Comparison of ENCODE assay signal across 12 cellular contexts in genomic region chrX:10054396-10054795, GRCh38.
"Had no signal": no experiment of that assay in that cellular context is flagged by ENCODE, and none has a peak within 500 bp of the region (broad histone marks: within the 10 kb centered on the region; RNA-seq: fewer than 3 reads in every experiment).

No MANE protein-coding gene starts in this region.

- H3K27me3 Mint-ChIP-seq: activated naive CD4-positive, alpha-beta T cell treated with anti-CD3 and anti-CD28 coated beads, Interleukin-2, amount 50 U/mL, for 24 hours; dendritic cell treated with granulocyte-macrophage colony-stimulating factor and Interleukin-4, amounts not matched to agents 40 ng/mL and 50 ng/mL, for 4 days; progenitor cell of endocrine pancreas; stimulated activated naive CD8-positive, alpha-beta T cell treated with anti-CD3 and anti-CD28 coated beads, Interleukin-15, Interleukin-2, amounts not matched to agents 100 ng/mL and 50 ng/mL, for 24 hours had no signal

- H3K27ac ChIP-seq: suprapubic skin, transverse colon had no signal

- H3K27ac Mint-ChIP-seq: activated naive CD4-positive, alpha-beta T cell treated with anti-CD3 and anti-CD28 coated beads, Interleukin-2, amount 50 U/mL, for 24 hours; dendritic cell treated with granulocyte-macrophage colony-stimulating factor and Interleukin-4, amounts not matched to agents 40 ng/mL and 50 ng/mL, for 4 days; mesothelial cell of epicardium; progenitor cell of endocrine pancreas; stimulated activated naive CD8-positive, alpha-beta T cell treated with anti-CD3 and anti-CD28 coated beads, Interleukin-15, Interleukin-2, amounts not matched to agents 100 ng/mL and 50 ng/mL, for 24 hours had no signal

- H3K9me3 Mint-ChIP-seq: activated naive CD4-positive, alpha-beta T cell treated with anti-CD3 and anti-CD28 coated beads, Interleukin-2, amount 50 U/mL, for 24 hours; stimulated activated naive CD8-positive, alpha-beta T cell treated with anti-CD3 and anti-CD28 coated beads, Interleukin-15, Interleukin-2, amounts not matched to agents 100 ng/mL and 50 ng/mL, for 24 hours had no signal

- H3K4me3 Mint-ChIP-seq: activated naive CD4-positive, alpha-beta T cell treated with anti-CD3 and anti-CD28 coated beads, Interleukin-2, amount 50 U/mL, for 24 hours; dendritic cell treated with granulocyte-macrophage colony-stimulating factor and Interleukin-4, amounts not matched to agents 40 ng/mL and 50 ng/mL, for 4 days; mesothelial cell of epicardium; stimulated activated naive CD8-positive, alpha-beta T cell treated with anti-CD3 and anti-CD28 coated beads, Interleukin-15, Interleukin-2, amounts not matched to agents 100 ng/mL and 50 ng/mL, for 24 hours had no signal

- DNase-seq: activated CD4-positive, alpha-beta T cell treated with anti-CD3 and anti-CD28 coated beads for 1 hour; activated CD4-positive, alpha-beta T cell treated with anti-CD3 and anti-CD28 coated beads, Interleukin-2, amount 50 U/mL, for 4 hours; activated gamma-delta T cell; effector CD8-positive, alpha-beta T cell; stimulated activated CD4-positive, alpha-beta T cell treated with anti-CD3 and anti-CD28 coated beads, Interleukin-2, amount 100 ng/mL, for 24 hours; transverse colon had no signal
